In the genomic region with DNA sequence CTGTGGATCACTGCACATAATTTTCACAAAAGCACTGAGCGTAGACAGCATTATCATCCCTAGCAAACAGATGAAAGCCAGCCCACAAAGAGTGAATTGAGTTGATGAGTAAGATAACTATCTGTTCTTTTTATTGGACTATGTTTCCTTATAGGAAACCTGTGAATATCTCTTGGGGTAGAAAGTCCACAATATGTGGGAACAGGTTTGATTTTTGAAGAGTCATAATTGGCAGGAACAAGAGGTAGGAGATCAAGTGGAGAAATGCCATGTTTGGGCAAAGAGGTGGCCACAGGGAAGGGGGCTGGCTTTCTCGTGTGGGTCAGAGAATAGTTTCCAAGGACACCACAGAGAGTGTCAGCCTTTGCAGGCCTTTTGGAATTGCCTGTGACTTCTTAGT, we compare ENCODE assay signal across 32 cellular contexts. TPM values are rescaled to one million over a fixed set of nuclear protein-coding genes. Genes with fewer than 3 reads are reported as not detected.
"Had no signal": no experiment of that assay in that cellular context is flagged by ENCODE, and none has a peak within 500 bp of the region (broad histone marks: within the 10 kb centered on the region; RNA-seq: fewer than 3 reads in every experiment).

No MANE protein-coding gene starts in this region.

- H3K27me3 ChIP-seq: Peyer's patch, SJCRH30 had no signal

- H3K4me3 ChIP-seq: Peyer's patch, SJCRH30, SK-N-MC had no signal

- DNase-seq: Kasumi-1, KG1, MM.1S, MV-4-11, NCI-H1092, NCI-H1105, NCI-H1417 treated with DMSO at 0.1 percent for 48 hours, NCI-H1436 treated with DMSO at 0.1 percent for 48 hours, NCI-H1694 treated with DMSO at 0.1 percent for 48 hours, NCI-H187 treated with DMSO at 0.1 percent for 48 hours, NCI-H2029, NCI-H2081, NCI-H2171 treated with DMSO at 0.1 percent for 48 hours, NCI-H2227 treated with DMSO at 0.1 percent for 48 hours, NCI-H345, NCI-H446, NCI-H510A treated with DMSO at 0.1 percent for 48 hours, NCI-H524 treated with DMSO at 0.1 percent for 48 hours, NCI-H526 treated with DMSO at 0.1 percent for 48 hours, NCI-H774, OCI-M1, PC-3, Peyer's patch, Right ventricle myocardium superior, RPMI8226, SHP77 treated with DMSO at 0.1 percent for 48 hours had no signal

- H3K36me3 ChIP-seq: Peyer's patch, SJCRH30 had no signal

- H3K4me1 ChIP-seq: Peyer's patch had no signal

- H3K27ac ChIP-seq: Peyer's patch, SJCRH30, SK-N-MC had no signal

- ATAC-seq: PC-3, SK-N-SH treated with all-trans-retinoic acid at 6 μM for 48 hours had no signal

RNA-seq across cellular contexts. Expression of a gene that starts 23.9 kb away (rescaled TPM):
- total RNA-seq: MCF 10A, NCI-H460, PC-3, SJCRH30, SK-MEL-5 had no signal

RNA-seq across cellular contexts. Expression of a gene that starts 30.0 kb away (rescaled TPM):
- total RNA-seq: MCF 10A, NCI-H460, PC-3, SJCRH30, SK-MEL-5 had no signal

RNA-seq across cellular contexts. Expression of a gene that starts 30.8 kb away (rescaled TPM):
- total RNA-seq: MCF 10A, NCI-H460, PC-3, Peyer's patch, Right ventricle myocardium superior, SJCRH30, SK-MEL-5 had no signal

RNA-seq across cellular contexts. Expression of a gene that starts 36.5 kb away (rescaled TPM):
- total RNA-seq: MCF 10A, NCI-H460, PC-3, Peyer's patch, Right ventricle myocardium superior, SJCRH30, SK-MEL-5 had no signal
